ENCODE assay signal across 8 cellular contexts in the genomic region with DNA sequence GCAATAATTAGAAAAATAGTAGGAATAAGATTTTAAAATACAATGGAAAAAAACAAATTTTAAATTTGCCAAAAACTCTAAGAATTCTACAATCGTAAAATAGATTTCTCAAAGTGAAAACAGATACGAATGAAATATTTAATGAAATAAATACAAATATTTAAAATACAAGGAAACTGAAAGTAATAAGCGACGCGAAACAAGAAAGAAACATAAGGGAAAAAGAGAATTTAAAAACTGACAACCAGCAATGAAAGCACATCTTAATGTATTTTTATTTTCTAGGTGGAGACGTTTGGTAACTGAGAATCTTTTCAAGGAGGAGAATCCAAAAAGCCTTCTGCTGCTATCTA. TPM values are rescaled to one million over a fixed set of nuclear protein-coding genes. Genes with fewer than 3 reads are reported as not detected.
DNase-seq lines count a peak whose midpoint lies in the region; ATAC-seq and TF ChIP-seq lines count a peak whose summit lies in the region.

No MANE protein-coding gene starts in this region.

- intact Hi-C loops in activated CD8-positive, alpha-beta T cell treated with anti-CD3 and anti-CD28 coated beads for 36 hours (cut with micrococcal nuclease), result no loop called here

- DNase-seq in HL-60 (ENCODE audit: low read depth in 1 of 2, low spot score in 1 of 2), result no peak
- no peak for DNase-seq in activated CD8-positive, alpha-beta T cell treated with anti-CD3 and anti-CD28 coated beads for 36 hours
- no peak for DNase-seq in NCI-H2029 (lab: John Stamatoyannopoulos, UW)
- no peak for DNase-seq in middle frontal gyrus (ENCODE audit: extremely low spot score, low spot score)

- H3K9me3 ChIP-seq in iPS-18a (ENCODE audit: control insufficient read depth, low read depth, low read length), result no peaks in the 10 kb centered on the region

- no peaks in the 10 kb centered on the region for H3K9me3 Mint-ChIP-seq in activated CD8-positive, alpha-beta T cell treated with anti-CD3 and anti-CD28 coated beads for 36 hours
- H3K9me3 Mint-ChIP-seq in stimulated activated memory B cell treated with anti-CD40 and anti-IgM and Interleukin-4, amounts not matched to agents 10 μg/mL and 1 μg/mL and 100 μg/mL, for 72 hours, result no peaks in the 10 kb centered on the region

- H3K9ac ChIP-seq in iPS-18a (ENCODE audit: low read length), result no peak overlapping the region

- H3K4me3 ChIP-seq in HL-60 (replicated peaks; ENCODE audit: insufficient read depth, low read length) (peak overlapping the region; percentile 44), iPS-18a (ENCODE audit: low read length) (peak overlapping the region; percentile 56)

- H3K4me1 Mint-ChIP-seq in activated CD8-positive, alpha-beta T cell treated with anti-CD3 and anti-CD28 coated beads for 36 hours (ENCODE audit: low read depth), result peaks cover 41% of the 10 kb centered on the region
- peaks cover 56% of the 10 kb centered on the region for H3K4me1 Mint-ChIP-seq in stimulated activated memory B cell treated with anti-CD40 and anti-IgM and Interleukin-4, amounts not matched to agents 10 μg/mL and 1 μg/mL and 100 μg/mL, for 72 hours

- CTCF ChIA-PET in activated CD8-positive, alpha-beta T cell treated with anti-CD3 and anti-CD28 coated beads for 36 hours (lab: Charles Lee), result interaction anchor here (0.7 to 4.5 kb wide), 15 partner anchors 10 to 131 kb away, joined by 3 to 63 read pairs (median 5); no protein-coding TSS in a partner anchor

- POLR2A ChIA-PET in activated CD8-positive, alpha-beta T cell treated with anti-CD3 and anti-CD28 coated beads for 36 hours (lab: Charles Lee), result interaction anchor here (0.8 to 7.3 kb wide), 13 partner anchors 10 to 445 kb away, joined by 3 to 131 read pairs (median 6); partner anchors contain the start of gene TMEM267

- H3K27me3 ChIP-seq in HL-60 (ENCODE audit: insufficient read depth, poor library complexity, severe bottlenecking) (no peaks in the 10 kb centered on the region), iPS-18a (ENCODE audit: control insufficient read depth, insufficient read depth, low read length) (peaks cover 95% of the 10 kb centered on the region)

- TF ChIP-seq CTCF in HL-60 (IDR thresholded peaks at IDR 0.05; ENCODE audit: insufficient read depth, low read length), result no peak
- no peak for TF ChIP-seq CTCF in activated CD8-positive, alpha-beta T cell treated with anti-CD3 and anti-CD28 coated beads for 36 hours (IDR thresholded peaks at IDR 0.05)

- H3K4me3 Mint-ChIP-seq in activated CD8-positive, alpha-beta T cell treated with anti-CD3 and anti-CD28 coated beads for 36 hours, result peak overlapping the region; percentile 81
- H3K4me3 Mint-ChIP-seq in stimulated activated memory B cell treated with anti-CD40 and anti-IgM and Interleukin-4, amounts not matched to agents 10 μg/mL and 1 μg/mL and 100 μg/mL, for 72 hours, result peak overlapping the region; percentile 93

- H3K36me3 ChIP-seq in iPS-18a (ENCODE audit: control insufficient read depth, low read depth, low read length), result no peaks in the 10 kb centered on the region

- no peaks in the 10 kb centered on the region for H3K27me3 Mint-ChIP-seq in activated CD8-positive, alpha-beta T cell treated with anti-CD3 and anti-CD28 coated beads for 36 hours
- no peaks in the 10 kb centered on the region for H3K27me3 Mint-ChIP-seq in stimulated activated memory B cell treated with anti-CD40 and anti-IgM and Interleukin-4, amounts not matched to agents 10 μg/mL and 1 μg/mL and 100 μg/mL, for 72 hours

- H3K4me1 ChIP-seq in iPS-18a (ENCODE audit: control insufficient read depth, low read depth, low read length), result peaks cover 21% of the 10 kb centered on the region

- no peaks in the 10 kb centered on the region for H3K36me3 Mint-ChIP-seq in activated CD8-positive, alpha-beta T cell treated with anti-CD3 and anti-CD28 coated beads for 36 hours (ENCODE audit: low read depth)
- H3K36me3 Mint-ChIP-seq in stimulated activated memory B cell treated with anti-CD40 and anti-IgM and Interleukin-4, amounts not matched to agents 10 μg/mL and 1 μg/mL and 100 μg/mL, for 72 hours, result no peaks in the 10 kb centered on the region

- H3K27ac Mint-ChIP-seq in activated CD8-positive, alpha-beta T cell treated with anti-CD3 and anti-CD28 coated beads for 36 hours, result peak overlapping the region; percentile 98
- H3K27ac Mint-ChIP-seq in stimulated activated memory B cell treated with anti-CD40 and anti-IgM and Interleukin-4, amounts not matched to agents 10 μg/mL and 1 μg/mL and 100 μg/mL, for 72 hours, result peak overlapping the region; percentile 100

- no peak for ATAC-seq in activated CD8-positive, alpha-beta T cell treated with anti-CD3 and anti-CD28 coated beads for 36 hours
- ATAC-seq in stimulated activated memory B cell treated with anti-CD40 and anti-IgM and Interleukin-4, amounts not matched to agents 10 μg/mL and 1 μg/mL and 100 μg/mL, for 72 hours, result no peak
- no peak for ATAC-seq in GM18858 (IDR thresholded peaks at IDR 0.05; ENCODE audit: unreplicated experiment)
- no peak for ATAC-seq in GM21737 (IDR thresholded peaks at IDR 0.05; ENCODE audit: unreplicated experiment)

- H3K27ac ChIP-seq in HL-60 (replicated peaks), result peak overlapping the region; percentile 100
- H3K27ac ChIP-seq in iPS-18a (ENCODE audit: low read length), result no peak overlapping the region

RNA-seq across cellular contexts. Expression of gene ANXA2R, which starts 1.0 kb away (rescaled TPM):
- total RNA-seq in activated CD8-positive, alpha-beta T cell treated with anti-CD3 and anti-CD28 coated beads for 36 hours, result 10 to 100 TPM in 1 of 2 experiments, 1 to 10 TPM in 1; 8.0 to 10.4 TPM
